Comparison of ENCODE assay signal across 12 cellular contexts in genomic region chr14:77681196-77682157, GRCh38. TPM values are rescaled to one million over a fixed set of nuclear protein-coding genes. Genes with fewer than 3 reads are reported as not detected.
A peak's percentile ranks its signal among the peaks of the same experiment; 100 is the strongest.
DNase-seq lines count a peak whose midpoint lies in the region; ATAC-seq and TF ChIP-seq lines count a peak whose summit lies in the region.
"Had no signal": no experiment of that assay in that cellular context is flagged by ENCODE, and none has a peak within 500 bp of the region (broad histone marks: within the 10 kb centered on the region; RNA-seq: fewer than 3 reads in every experiment).

No MANE protein-coding gene starts in this region.

- H3K4ac ChIP-seq in IMR-90 (ENCODE audit: low read depth, low read length): no peak overlapping the region

- H2BK20ac ChIP-seq in IMR-90 (ENCODE audit: low read depth, low read length): no peak overlapping the region

- no peak overlapping the region for H3K23ac ChIP-seq in IMR-90 (ENCODE audit: low read depth, low read length)

- in situ Hi-C loops in IMR-90 (cut with MboI; ENCODE audit: low sequenced_read_pairs): no loop called here

- no peak overlapping the region for H4K8ac ChIP-seq in IMR-90 (ENCODE audit: low read depth in 2 of 2, low read length in 2 of 2)

- no peak overlapping the region for H4K5ac ChIP-seq in IMR-90 (ENCODE audit: low read depth, low read length)

- no peak overlapping the region for H2BK120ac ChIP-seq in IMR-90 (ENCODE audit: low read depth, low read length)

- H3K27me3 ChIP-seq in IMR-90 (ENCODE audit: control insufficient read depth, insufficient read depth, low read length) (no peaks in the 10 kb centered on the region), left lung (no peaks in the 10 kb centered on the region)

- H4K91ac ChIP-seq in IMR-90 (ENCODE audit: insufficient read depth, low read depth, low read length): no peak overlapping the region

- ATAC-seq in IMR-90 (ENCODE audit: low read depth): no peak
- peak; percentile 65 for ATAC-seq in left lung
- ATAC-seq in HG03045 (IDR thresholded peaks at IDR 0.05; ENCODE audit: unreplicated experiment): no peak
- ATAC-seq in HG02678 (IDR thresholded peaks at IDR 0.05; ENCODE audit: unreplicated experiment): no peak

- H3K4me3 ChIP-seq in AG10803 (ENCODE audit: low read length) (no peak overlapping the region), IMR-90 (ENCODE audit: insufficient read depth, low read depth, low read length) (no peak overlapping the region), left lung (no peak overlapping the region)

- peak overlapping the region; percentile 19 for H2AK9ac ChIP-seq in IMR-90 (replicated peaks; ENCODE audit: low read depth, low read length, poor library complexity)

- H3K56ac ChIP-seq in IMR-90 (ENCODE audit: extremely low read depth, insufficient read depth, low read length): no peak overlapping the region

- peaks cover 6 to 9% of the 10 kb centered on the region in 2 experiments; a peak in 3 of 4 replicates for H3K79me1 ChIP-seq in IMR-90 (ENCODE audit: low read depth in 1 of 2, low read length in 2 of 2)

- H3K18ac ChIP-seq in IMR-90 (ENCODE audit: low read depth, low read length): no peak overlapping the region

- no peak overlapping the region for H2BK15ac ChIP-seq in IMR-90 (ENCODE audit: low read depth, low read length)

- H3K36me3 ChIP-seq in IMR-90 (ENCODE audit: control insufficient read depth, insufficient read depth, low read length): peaks cover 10% of the 10 kb centered on the region
- peaks cover 0 to 45% of the 10 kb centered on the region in 2 donors for H3K36me3 ChIP-seq in left lung

- H3K9me3 ChIP-seq in IMR-90 (ENCODE audit: control insufficient read depth, insufficient read depth, low read length): no peaks in the 10 kb centered on the region
- no peaks in the 10 kb centered on the region for H3K9me3 ChIP-seq in left lung

- peaks cover 5% of the 10 kb centered on the region for H3K4me1 ChIP-seq in IMR-90 (ENCODE audit: control insufficient read depth, insufficient read depth, low read length)
- peaks cover 0 to 12% of the 10 kb centered on the region in 2 donors for H3K4me1 ChIP-seq in left lung
- H3K4me1 ChIP-seq: parathyroid adenoma had no signal

- BruUV-seq in IMR-90 (replicated peaks; lab: Mats Ljungman, UMichigan): no TSS peak

- peaks cover 12% of the 10 kb centered on the region; the same call in 1 of the 2 replicates for H4K20me1 ChIP-seq in IMR-90 (ENCODE audit: insufficient read depth, low read length)

- H3K9ac ChIP-seq in IMR-90 (ENCODE audit: low read depth, low read length): no peak overlapping the region
- H3K9ac ChIP-seq: parathyroid adenoma had no signal

- WGBS in IMR-90 (ENCODE audit: extremely low coverage in 2 of 2, insufficient read length in 1 of 2), 2 experiments: 74% methylated on average over 5 of the region's 7 CpGs; no CpG with 5 or more reads in 1 of the 2 experiments

- dilution Hi-C loops in IMR-90 (cut with HindIII; ENCODE audit: low sequenced_read_pairs, unreplicated experiment): no loop called here

- no peak for TF ChIP-seq POLR2A in IMR-90 (IDR thresholded peaks at IDR 0.05; ENCODE audit: low read depth, low read length)

- TF ChIP-seq CTCF in AG10803 (conservative IDR thresholded peaks at IDR 0.05; ENCODE audit: low read length) (no peak), IMR-90 (conservative IDR thresholded peaks at IDR 0.05; ENCODE audit: low read depth, low read length) (no peak), left lung (IDR thresholded peaks at IDR 0.05) (no peak)

- DNase-seq in AG10803 (ENCODE audit: low read depth) (peak; percentile 37), IMR-90 (peak; percentile 25), astrocyte of the hippocampus (ENCODE audit: low read depth, low spot score) (peak; percentile 14), left lung (no peak), AG08395 (ENCODE audit: low spot score) (no peak), NCI-H446 treated with DMSO at 0.1 percent for 48 hours (lab: John Stamatoyannopoulos, UW) (no peak)
- DNase-seq: activated naive CD4-positive, alpha-beta T cell treated with anti-CD3 and anti-CD28 coated beads, Interleukin-2, amount 10 ng/mL, durations not matched to agents 7 days and 5 days; CD8-positive, alpha-beta memory T cell; MV-4-11 had no signal

- H2BK5ac ChIP-seq in IMR-90 (ENCODE audit: low read depth, low read length, poor library complexity, severe bottlenecking): no peak overlapping the region

- no peak for TF ChIP-seq RAD21 in IMR-90 (IDR thresholded peaks at IDR 0.05; ENCODE audit: low read length)

- peaks cover 6% of the 10 kb centered on the region for H3K9me1 ChIP-seq in IMR-90 (ENCODE audit: insufficient read depth, low read length)

- H3K14ac ChIP-seq in IMR-90 (replicated peaks; ENCODE audit: low read depth, low read length): no peak overlapping the region

- intact Hi-C loops in IMR-90 (cut with micrococcal nuclease) (no loop called here), left lung (cut with DNase I) (no loop called here)

- CTCF ChIA-PET in IMR-90 (lab: Yijun Ruan, JAX): no interaction called here

- no peak overlapping the region for H3K27ac ChIP-seq in IMR-90 (ENCODE audit: insufficient read depth, low read length)
- H3K27ac ChIP-seq in left lung: peak overlapping the region in 1 of 2 donors; percentile 48
- H3K27ac ChIP-seq: parathyroid adenoma had no signal

- H2AK5ac ChIP-seq in IMR-90 (ENCODE audit: low read depth, low read length): no peak overlapping the region

- no peak overlapping the region for H2AFZ ChIP-seq in IMR-90 (replicated peaks; ENCODE audit: low read length, poor library complexity)
- H2AFZ ChIP-seq: parathyroid adenoma had no signal

- POLR2A ChIA-PET in IMR-90 (lab: Charles Lee; ENCODE audit: unreplicated experiment): no interaction called here

- H3K4me2 ChIP-seq in IMR-90 (ENCODE audit: low read depth, low read length): 0 out of 2 replicates have a peak overlapping the region, but pooled peaks have one; percentile 22

TF ChIP-seq in IMR-90, 13 proteins besides CTCF, POLR2A, EP300 and RAD21:
- TF ChIP-seq RCOR1 (IDR thresholded peaks at IDR 0.05; ENCODE audit: insufficient replicate concordance, low read length): no peak
- TF ChIP-seq NFE2L2 (IDR thresholded peaks at IDR 0.05; ENCODE audit: low read depth, low read length): no peak
- no peak for TF ChIP-seq FOS (IDR thresholded peaks at IDR 0.05; ENCODE audit: low read depth, low read length)
- TF ChIP-seq USF2 (IDR thresholded peaks at IDR 0.05; ENCODE audit: low read depth, low read length): no peak
- TF ChIP-seq MAZ (IDR thresholded peaks at IDR 0.05; ENCODE audit: borderline replicate concordance, low read depth, low read length): no peak
- no peak for TF ChIP-seq BHLHE40 (IDR thresholded peaks at IDR 0.05; ENCODE audit: low read depth, low read length)

RNA-seq across cellular contexts. Expression of gene ALKBH1, which starts 26.3 kb away (rescaled TPM):
- 9.2 and 10.8 TPM in 2 replicates for total RNA-seq in IMR-90 (2012; rRNA removed)
- polyA plus RNA-seq in IMR-90 (2012; rRNA removed): 9.6 and 10.0 TPM in 2 replicates
- 3.6 and 4.1 TPM in 2 replicates for polyA plus RNA-seq in IMR-90 (2012; cell fraction: cytosol; rRNA removed)
- polyA plus RNA-seq in IMR-90 (2012; cell fraction: nucleus; rRNA removed; ENCODE audit: low replicate concordance): 4.0 and 8.9 TPM in 2 replicates
- 1 to 10 TPM; 8.6 to 8.8 TPM for total RNA-seq in left lung

RNA-seq across cellular contexts. Expression of gene SLIRP, which starts 26.4 kb away (rescaled TPM):
- 226 and 309 TPM in 2 replicates for total RNA-seq in IMR-90 (2012; rRNA removed)
- 220 and 244 TPM in 2 replicates for polyA plus RNA-seq in IMR-90 (2012; rRNA removed)
- polyA plus RNA-seq in IMR-90 (2012; cell fraction: cytosol; rRNA removed): 101 and 793 TPM in 2 replicates
- polyA plus RNA-seq in IMR-90 (2012; cell fraction: nucleus; rRNA removed; ENCODE audit: low replicate concordance): 15.2 and 49.3 TPM in 2 replicates
- total RNA-seq in left lung: 10 to 100 TPM; 69.7 to 93.9 TPM

Comparison
In these comparisons a context has a peak if more than half of its experiments do, and no peak if none do; other contexts are left out.
1. DNase-seq: peak in AG10803 (single experiment), IMR-90 (single experiment) and astrocyte of the hippocampus (single experiment); none in left lung (0 of 2), AG08395 (single experiment) and NCI-H446 treated with DMSO at 0.1 percent for 48 hours (single experiment).